In genomic region chr18:73927494-73927893, GRCh38 we compare ENCODE assay signal across 33 cellular contexts.
"Had no signal": no experiment of that assay in that cellular context is flagged by ENCODE, and none has a peak within 500 bp of the region (broad histone marks: within the 10 kb centered on the region; RNA-seq: fewer than 3 reads in every experiment).

No MANE protein-coding gene starts in this region.

- H3K9me3 ChIP-seq: ascending aorta had no signal

- H3K27me3 ChIP-seq: ascending aorta, cardiac muscle cell had no signal

- H3K36me3 ChIP-seq: ascending aorta, cardiac muscle cell had no signal

- H3K4me1 ChIP-seq: ascending aorta had no signal

- ATAC-seq: activated CD8-positive, alpha-beta T cell treated with anti-CD3 and anti-CD28 coated beads for 36 hours; activated naive CD4-positive, alpha-beta T cell treated with anti-CD3 and anti-CD28 coated beads, Interleukin-2, amount 50 U/mL, for 72 hours; activated naive CD8-positive, alpha-beta T cell treated with anti-CD3 and anti-CD28 coated beads, Interleukin-2, amount 50 U/mL, for 24 hours; activated T-cell treated with anti-CD3 and anti-CD28 coated beads, Interleukin-2, amount 50 U/mL, for 4 hours; activated T-cell treated with anti-CD3 and anti-CD28 coated beads, Interleukin-2, amount 50 U/mL, for 72 hours; activated T-helper 17 cell treated with anti-CD3 and anti-CD28 coated beads, Interleukin-2, amount 50 U/mL, for 72 hours had no signal

- FAIRE-seq: bronchial epithelial cell, TTC549 had no signal

- H3K4me3 ChIP-seq: ascending aorta, cardiac muscle cell had no signal

- DNase-seq: activated B cell treated with CpG ODN at 0.5 μM for 24 hours; activated CD4-positive, alpha-beta memory T cell treated with anti-CD3 and anti-CD28 coated beads for 36 hours; activated CD4-positive, alpha-beta T cell treated with anti-CD3 and anti-CD28 coated beads for 4 hours; activated CD4-positive, alpha-beta T cell treated with anti-CD3 and anti-CD28 coated beads, Interleukin-2, amount 50 U/mL, for 1 hour; activated CD4-positive, alpha-beta T cell treated with anti-CD3 and anti-CD28 coated beads, Interleukin-2, amount 50 U/mL, for 4 hours; activated CD4-positive, CD25-positive, alpha-beta regulatory T cell treated with anti-CD3 and anti-CD28 coated beads, Interleukin-2, amount 50 U/mL, for 72 hours; activated CD8-positive, alpha-beta memory T cell treated with anti-CD3 and anti-CD28 coated beads, Interleukin-2, amount 50 U/mL, for 4 hours; activated CD8-positive, alpha-beta T cell treated with anti-CD3 and anti-CD28 coated beads for 36 hours; activated effector memory CD4-positive, alpha-beta T cell treated with anti-CD3 and anti-CD28 coated beads, Interleukin-2, amount 50 U/mL, for 16 hours; activated gamma-delta T cell treated with Interleukin-2 at 50 U/mL for 16 hours; activated naive CD4-positive, alpha-beta T cell; activated naive CD4-positive, alpha-beta T cell treated with anti-CD3 and anti-CD28 coated beads for 36 hours; activated naive CD4-positive, alpha-beta T cell treated with anti-CD3 and anti-CD28 coated beads, Interleukin-2, amount 50 U/mL, for 16 hours; activated naive CD8-positive, alpha-beta T cell treated with anti-CD3 and anti-CD28 coated beads, Interleukin-2, amount 10 ng/mL, durations not matched to agents 7 days and 5 days; activated naive CD8-positive, alpha-beta T cell treated with anti-CD3 and anti-CD28 coated beads, Interleukin-2, amount 50 U/mL, for 24 hours; activated T-cell treated with anti-CD3 and anti-CD28 coated beads for 4 hours; activated T-cell treated with anti-CD3 and anti-CD28 coated beads, Interleukin-2, amount 50 U/mL, for 1 hour; activated T-cell treated with anti-CD3 and anti-CD28 coated beads, Interleukin-2, amount 50 U/mL, for 4 hours; activated T-cell treated with anti-CD3 and anti-CD28 coated beads, Interleukin-2, amount 50 U/mL, for 72 hours; amygdala; anterior cingulate cortex; caudate nucleus; cerebellar nuclear complex; T-helper 1 cell; T-helper 2 cell; T-helper 9 cell had no signal

- H3K27ac ChIP-seq: ascending aorta, cardiac muscle cell, VCaP had no signal
